In the genomic region with DNA sequence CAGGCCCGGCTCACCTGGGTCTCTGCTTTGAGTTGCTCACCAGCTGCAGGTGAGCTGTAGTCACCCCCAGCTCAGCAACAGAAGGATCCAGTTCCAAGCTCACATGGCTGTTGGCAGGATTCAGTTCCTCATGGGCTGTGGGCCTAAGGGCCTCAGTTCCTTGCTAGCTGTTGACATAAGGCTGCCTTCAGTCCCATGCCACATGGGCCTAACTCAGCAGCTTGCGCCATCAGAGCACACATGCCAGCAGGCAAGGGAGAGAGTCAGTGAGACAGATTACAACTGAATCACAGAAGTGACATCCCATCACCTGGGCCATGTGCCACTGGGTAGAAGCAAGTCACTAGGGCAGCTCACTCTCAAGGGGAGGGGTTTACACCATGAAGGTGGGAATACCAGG, we compare ENCODE assay signal across 1 cellular context.
TF ChIP-seq lines count a peak whose summit lies in the region.

No MANE protein-coding gene starts in this region.

TF ChIP-seq in HepG2, 621 proteins besides CTCF, POLR2A, EP300 and RAD21:
- TF ChIP-seq ZNF597 (CRISPR knock-in tag; IDR thresholded peaks at IDR 0.05) (no peak), ZBTB20 (CRISPR knock-in tag; IDR thresholded peaks at IDR 0.05; ENCODE audit: borderline replicate concordance, low read depth) (no peak), ZBTB3 (CRISPR knock-in tag; IDR thresholded peaks at IDR 0.05; ENCODE audit: borderline replicate concordance, low read depth) (no peak), ZNF552 (CRISPR knock-in tag; IDR thresholded peaks at IDR 0.05; ENCODE audit: borderline replicate concordance) (0 out of 2 replicates have a peak, but pooled peaks have one; percentile 42), ZNF180 (CRISPR knock-in tag; IDR thresholded peaks at IDR 0.05; ENCODE audit: borderline replicate concordance, low read depth) (no peak), PHF8 (CRISPR knock-in tag; IDR thresholded peaks at IDR 0.05) (no peak), ELF3 (CRISPR knock-in tag; IDR thresholded peaks at IDR 0.05) (no peak), POLR2G (IDR thresholded peaks at IDR 0.05; ENCODE audit: low read depth, low read length) (peak; percentile 27; the same call in 1 of the 2 replicates), GABPB1 (CRISPR knock-in tag; IDR thresholded peaks at IDR 0.05) (no peak), FOXA1 (IDR thresholded peaks at IDR 0.05) (no peak), FOXA1 (CRISPR knock-in tag; IDR thresholded peaks at IDR 0.05) (0 out of 2 replicates have a peak, but pooled peaks have one; percentile 24), ZNF263 (CRISPR knock-in tag; IDR thresholded peaks at IDR 0.05) (no peak), PHF21A (CRISPR knock-in tag; IDR thresholded peaks at IDR 0.05) (no peak), ETS1 (CRISPR knock-in tag; IDR thresholded peaks at IDR 0.05) (no peak), CEBPB (IDR thresholded peaks at IDR 0.05; ENCODE audit: borderline replicate concordance, low read depth, low read length) (0 out of 2 replicates have a peak, but pooled peaks have one; percentile 1), KLF12 (CRISPR knock-in tag; IDR thresholded peaks at IDR 0.05; ENCODE audit: borderline replicate concordance) (no peak)
- TF ChIP-seq, protein P1, sequence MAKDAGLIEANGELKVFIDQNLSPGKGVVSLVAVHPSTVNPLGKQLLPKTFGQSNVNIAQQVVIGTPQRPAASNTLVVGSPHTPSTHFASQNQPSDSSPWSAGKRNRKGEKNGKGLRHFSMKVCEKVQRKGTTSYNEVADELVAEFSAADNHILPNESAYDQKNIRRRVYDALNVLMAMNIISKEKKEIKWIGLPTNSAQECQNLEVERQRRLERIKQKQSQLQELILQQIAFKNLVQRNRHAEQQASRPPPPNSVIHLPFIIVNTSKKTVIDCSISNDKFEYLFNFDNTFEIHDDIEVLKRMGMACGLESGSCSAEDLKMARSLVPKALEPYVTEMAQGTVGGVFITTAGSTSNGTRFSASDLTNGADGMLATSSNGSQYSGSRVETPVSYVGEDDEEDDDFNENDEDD (CRISPR knock-in tag; IDR thresholded peaks at IDR 0.05; ENCODE audit: borderline replicate concordance): no peak
